ENCODE assay signal across 9 cellular contexts in the genomic region with DNA sequence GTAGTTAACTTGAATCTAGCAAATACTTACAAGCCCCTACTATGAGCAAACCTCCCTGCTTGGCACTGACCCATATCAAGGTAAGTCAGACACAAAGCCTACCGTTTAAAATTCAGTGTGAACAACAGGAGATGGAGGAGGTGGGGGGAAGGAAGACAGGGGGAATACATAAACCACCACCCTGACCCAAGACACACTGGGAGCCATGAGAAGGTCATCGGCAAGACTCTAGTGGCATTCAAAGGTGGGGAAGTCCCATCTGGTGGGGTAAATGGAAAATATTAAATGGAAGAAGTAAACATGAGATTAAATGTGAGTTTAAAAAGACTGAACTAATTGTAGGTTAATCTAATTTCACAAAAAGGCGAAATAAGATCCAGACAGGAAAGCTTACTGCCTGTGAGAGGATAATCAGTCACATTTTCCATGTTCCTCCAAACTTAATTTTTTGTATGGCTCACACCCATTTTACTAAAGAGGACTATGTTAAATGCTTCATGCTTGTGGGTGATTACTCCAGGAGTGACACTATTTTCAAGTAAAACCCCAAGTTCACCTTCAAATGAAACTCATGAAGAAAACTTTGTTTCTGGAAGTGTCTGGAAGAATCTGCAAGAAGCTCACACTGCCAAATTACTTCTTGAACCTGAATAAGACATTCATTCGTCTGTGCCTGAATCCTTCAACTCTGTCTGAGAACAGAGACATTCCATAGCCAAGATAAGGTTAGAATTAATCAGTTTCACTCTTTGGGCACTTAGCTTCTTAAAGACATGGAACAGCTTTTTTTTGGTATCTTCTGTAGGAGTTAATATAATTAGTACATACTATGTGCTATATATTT. TPM values are rescaled to one million over a fixed set of nuclear protein-coding genes. Genes with fewer than 3 reads are reported as not detected.
DNase-seq lines count a peak whose midpoint lies in the region; ATAC-seq and TF ChIP-seq lines count a peak whose summit lies in the region.
"Had no signal": no experiment of that assay in that cellular context is flagged by ENCODE, and none has a peak within 500 bp of the region (broad histone marks: within the 10 kb centered on the region; RNA-seq: fewer than 3 reads in every experiment).

No MANE protein-coding gene starts in this region.

- no peaks in the 10 kb centered on the region for H3K27me3 Mint-ChIP-seq in activated CD8-positive, alpha-beta memory T cell treated with anti-CD3 and anti-CD28 coated beads, Interleukin-2, amount 10 ng/mL, durations not matched to agents 7 days and 5 days

- CTCF ChIA-PET in activated CD8-positive, alpha-beta memory T cell treated with anti-CD3 and anti-CD28 coated beads, Interleukin-2, amount 10 ng/mL, durations not matched to agents 7 days and 5 days (lab: Charles Lee), result no interaction called here

- H3K9me3 ChIP-seq in breast epithelium (no peaks in the 10 kb centered on the region), lower lobe of right lung (no peaks in the 10 kb centered on the region), testis (no peaks in the 10 kb centered on the region), MM.1S (replicated peaks; ENCODE audit: insufficient read depth, low read length) (no peaks in the 10 kb centered on the region)
- H3K9me3 ChIP-seq in effector memory CD4-positive, alpha-beta T cell (ENCODE audit: control insufficient read depth, low read length), result no peaks in the 10 kb centered on the region

- H3K4me1 ChIP-seq in breast epithelium (peaks cover 0 to 11% of the 10 kb centered on the region in 2 donors), lower lobe of right lung (peaks cover 49% of the 10 kb centered on the region), testis (peaks cover 47% of the 10 kb centered on the region), MM.1S (ENCODE audit: low read length) (peaks cover 11% of the 10 kb centered on the region; the same call in 1 of the 2 replicates)
- H3K4me1 ChIP-seq in effector memory CD4-positive, alpha-beta T cell (ENCODE audit: control insufficient read depth, insufficient read depth, low read length, poor library complexity, severe bottlenecking), result no peaks in the 10 kb centered on the region

- no peak overlapping the region for H2AFZ ChIP-seq in MM.1S (ENCODE audit: low read length)

- H3K4me2 ChIP-seq in MM.1S (ENCODE audit: low read depth, low read length), result no peak overlapping the region

- WGBS in testis, 2 donors, result 34 to 37% methylated on average over 4 of the region's 4 CpGs

- peaks cover 80% of the 10 kb centered on the region for H3K79me2 ChIP-seq in MM.1S (ENCODE audit: low read length)

- intact Hi-C loops in breast epithelium (cut with DNase I; ENCODE audit: low total_unique reads), result loop anchor here (5.0 kb wide), 1 partner anchor 1380 kb away; no protein-coding TSS in a partner anchor
- intact Hi-C loops in lower lobe of right lung (cut with DNase I), result no loop called here
- intact Hi-C loops in testis (cut with DNase I; ENCODE audit: low total_unique reads), result no loop called here

- no peak for TF ChIP-seq POLR2A in breast epithelium (IDR thresholded peaks at IDR 0.05)
- TF ChIP-seq POLR2A in testis (IDR thresholded peaks at IDR 0.05), result no peak

- H3K9me2 ChIP-seq in MM.1S (replicated peaks; ENCODE audit: insufficient read depth, low read length), result no peaks in the 10 kb centered on the region

- ATAC-seq in activated CD8-positive, alpha-beta memory T cell treated with anti-CD3 and anti-CD28 coated beads, Interleukin-2, amount 10 ng/mL, durations not matched to agents 7 days and 5 days, result no peak
- ATAC-seq in lower lobe of right lung, result peak; percentile 13 to 54

- DNase-seq in activated CD8-positive, alpha-beta memory T cell treated with anti-CD3 and anti-CD28 coated beads, Interleukin-2, amount 10 ng/mL, durations not matched to agents 7 days and 5 days, result no peak
- DNase-seq in activated CD8-positive, alpha-beta memory T cell treated with anti-CD3 and anti-CD28 coated beads, Interleukin-2, amount 50 U/mL, for 4 hours, result no peak
- no peak for DNase-seq in breast epithelium (ENCODE audit: low spot score in 2 of 2)
- DNase-seq in lower lobe of right lung, result no peak
- no peak for DNase-seq in testis
- DNase-seq in effector memory CD4-positive, alpha-beta T cell, result no peak
- DNase-seq in MM.1S, result no peak
- no peak for DNase-seq in Ammon's horn (ENCODE audit: low spot score)
- DNase-seq: AML-193 had no signal

- peak overlapping the region; percentile 56 for H3K27ac Mint-ChIP-seq in activated CD8-positive, alpha-beta memory T cell treated with anti-CD3 and anti-CD28 coated beads, Interleukin-2, amount 10 ng/mL, durations not matched to agents 7 days and 5 days

- H3K9me3 Mint-ChIP-seq in activated CD8-positive, alpha-beta memory T cell treated with anti-CD3 and anti-CD28 coated beads, Interleukin-2, amount 10 ng/mL, durations not matched to agents 7 days and 5 days (ENCODE audit: low read depth), result no peaks in the 10 kb centered on the region

- H4K20me1 ChIP-seq in MM.1S (ENCODE audit: insufficient read depth, low read length), result peaks cover 10% of the 10 kb centered on the region; the same call in 1 of the 2 replicates

- H3K27me3 ChIP-seq in breast epithelium, result no peaks in the 10 kb centered on the region
- no peaks in the 10 kb centered on the region for H3K27me3 ChIP-seq in lower lobe of right lung (ENCODE audit: low read depth)
- H3K27me3 ChIP-seq in testis, result no peaks in the 10 kb centered on the region
- no peaks in the 10 kb centered on the region for H3K27me3 ChIP-seq in effector memory CD4-positive, alpha-beta T cell (replicated peaks; ENCODE audit: control insufficient read depth, insufficient read depth, low read length, poor library complexity, severe bottlenecking)
- H3K27me3 ChIP-seq in MM.1S (replicated peaks; ENCODE audit: insufficient read depth, low read length), result no peaks in the 10 kb centered on the region

- peaks cover 29% of the 10 kb centered on the region for H3K4me1 Mint-ChIP-seq in activated CD8-positive, alpha-beta memory T cell treated with anti-CD3 and anti-CD28 coated beads, Interleukin-2, amount 10 ng/mL, durations not matched to agents 7 days and 5 days

- no peaks in the 10 kb centered on the region for H3F3A ChIP-seq in MM.1S (ENCODE audit: insufficient read depth, low read length)

- TF ChIP-seq CTCF in breast epithelium (IDR thresholded peaks at IDR 0.05), result no peak
- TF ChIP-seq CTCF in lower lobe of right lung (IDR thresholded peaks at IDR 0.05), result no peak
- no peak for TF ChIP-seq CTCF in testis (IDR thresholded peaks at IDR 0.05)
- TF ChIP-seq CTCF in MM.1S (IDR thresholded peaks at IDR 0.05; ENCODE audit: low read length), result no peak

- H3K27ac ChIP-seq in breast epithelium (peak overlapping the region; percentile 60 to 61), lower lobe of right lung (peak overlapping the region; percentile 58), testis (peak overlapping the region; percentile 95 to 96), MM.1S (ENCODE audit: low read length) (no peak overlapping the region)
- no peak overlapping the region for H3K27ac ChIP-seq in effector memory CD4-positive, alpha-beta T cell (ENCODE audit: insufficient read depth, low read length, poor library complexity, severe bottlenecking)

- H3K36me3 ChIP-seq in breast epithelium, result no peaks in the 10 kb centered on the region
- H3K36me3 ChIP-seq in lower lobe of right lung, result peaks cover 24% of the 10 kb centered on the region
- no peaks in the 10 kb centered on the region for H3K36me3 ChIP-seq in testis (ENCODE audit: low read depth, missing control alignments)
- H3K36me3 ChIP-seq in effector memory CD4-positive, alpha-beta T cell (ENCODE audit: control insufficient read depth, insufficient read depth, low read length), result peaks cover 34% of the 10 kb centered on the region
- peaks cover 1% of the 10 kb centered on the region; the same call in 1 of the 2 replicates for H3K36me3 ChIP-seq in MM.1S (replicated peaks; ENCODE audit: insufficient read depth, low read length)

- no peak overlapping the region for H3K4me3 ChIP-seq in breast epithelium
- no peak overlapping the region for H3K4me3 ChIP-seq in lower lobe of right lung
- H3K4me3 ChIP-seq in testis, result no peak overlapping the region
- no peak overlapping the region for H3K4me3 ChIP-seq in effector memory CD4-positive, alpha-beta T cell (ENCODE audit: insufficient read depth, low read depth, low read length, poor library complexity, severe bottlenecking)
- no peak overlapping the region for H3K4me3 ChIP-seq in MM.1S (ENCODE audit: low read length)

- H3K36me3 Mint-ChIP-seq in activated CD8-positive, alpha-beta memory T cell treated with anti-CD3 and anti-CD28 coated beads, Interleukin-2, amount 10 ng/mL, durations not matched to agents 7 days and 5 days, result peaks cover 21% of the 10 kb centered on the region

- no peak overlapping the region for H3K4me3 Mint-ChIP-seq in activated CD8-positive, alpha-beta memory T cell treated with anti-CD3 and anti-CD28 coated beads, Interleukin-2, amount 10 ng/mL, durations not matched to agents 7 days and 5 days

- no peak overlapping the region for H3K9ac ChIP-seq in MM.1S (ENCODE audit: low read length)

RNA-seq across cellular contexts. Expression of a gene that starts 51.7 kb away (rescaled TPM):
- 100 to 1,000 TPM in 1 of 2 experiments, 10 to 100 TPM in 1; 83.4 to 107 TPM for total RNA-seq in activated CD8-positive, alpha-beta memory T cell treated with anti-CD3 and anti-CD28 coated beads, Interleukin-2, amount 10 ng/mL, durations not matched to agents 7 days and 5 days
- total RNA-seq in breast epithelium (10 to 100 TPM; 41.1 to 49.2 (median 47.5) TPM), lower lobe of right lung (58.6 TPM), testis (10 to 100 TPM; 39.9 to 49.4 TPM)
- 41.9 TPM for polyA plus RNA-seq in testis (ENCODE audit: insufficient read depth, low read depth, low replicate concordance)

Comparison
In these comparisons a context has a peak if more than half of its experiments do, and no peak if none do; other contexts are left out.
1. H3K27ac ChIP-seq: peak in breast epithelium (2 of 2), lower lobe of right lung (single experiment) and testis (2 of 2); none in effector memory CD4-positive, alpha-beta T cell (single experiment) and MM.1S (single experiment).